In genomic region chr1:226730064-226730463, GRCh38 we compare ENCODE assay signal across 1 cellular context.
TF ChIP-seq lines count a peak whose summit lies in the region.

No MANE protein-coding gene starts in this region.

TF ChIP-seq in GM12878, 131 proteins besides CTCF, POLR2A, EP300 and RAD21:
- no peak for TF ChIP-seq JUND (IDR thresholded peaks at IDR 0.05; ENCODE audit: low read depth, low read length)
- no peak for TF ChIP-seq TCF12 (IDR thresholded peaks at IDR 0.05; ENCODE audit: low read depth, low read length)
- TF ChIP-seq WRNIP1 (IDR thresholded peaks at IDR 0.05; ENCODE audit: borderline replicate concordance, low read depth, low read length): no peak
- TF ChIP-seq MTA3 (IDR thresholded peaks at IDR 0.05; ENCODE audit: borderline replicate concordance, low read length): no peak
- TF ChIP-seq IRF5 (IDR thresholded peaks at IDR 0.05; ENCODE audit: borderline replicate concordance): no peak
- TF ChIP-seq RUNX3 (IDR thresholded peaks at IDR 0.05; ENCODE audit: low read length): no peak
- 0 out of 2 replicates have a peak, but pooled peaks have one; percentile 27 for TF ChIP-seq YY1 (IDR thresholded peaks at IDR 0.05; ENCODE audit: low read depth, low read length)
- TF ChIP-seq PKNOX1 (IDR thresholded peaks at IDR 0.05): 0 out of 2 replicates have a peak, but pooled peaks have one; percentile 15
- no peak for TF ChIP-seq SMAD1 (IDR thresholded peaks at IDR 0.05; ENCODE audit: low read depth, partially characterized antibody)
- no peak for TF ChIP-seq MLLT1 (IDR thresholded peaks at IDR 0.05)
- no peak for TF ChIP-seq CUX1 (IDR thresholded peaks at IDR 0.05; ENCODE audit: insufficient replicate concordance, low read depth, low read length)
- TF ChIP-seq SIX5 (IDR thresholded peaks at IDR 0.05; ENCODE audit: low read depth, low read length, severe bottlenecking): no peak
- TF ChIP-seq ZNF217 (IDR thresholded peaks at IDR 0.05): no peak
- no peak for TF ChIP-seq EZH2 (IDR thresholded peaks at IDR 0.05; ENCODE audit: borderline replicate concordance, control insufficient read depth, low read depth, low read length)
- no peak for TF ChIP-seq E2F8 (IDR thresholded peaks at IDR 0.05; ENCODE audit: low read depth, partially characterized antibody)
TF ChIP-seq in GM12878: peak in this region for 2.
